Comparison of ENCODE assay signal across 2 cellular contexts in the genomic region with DNA sequence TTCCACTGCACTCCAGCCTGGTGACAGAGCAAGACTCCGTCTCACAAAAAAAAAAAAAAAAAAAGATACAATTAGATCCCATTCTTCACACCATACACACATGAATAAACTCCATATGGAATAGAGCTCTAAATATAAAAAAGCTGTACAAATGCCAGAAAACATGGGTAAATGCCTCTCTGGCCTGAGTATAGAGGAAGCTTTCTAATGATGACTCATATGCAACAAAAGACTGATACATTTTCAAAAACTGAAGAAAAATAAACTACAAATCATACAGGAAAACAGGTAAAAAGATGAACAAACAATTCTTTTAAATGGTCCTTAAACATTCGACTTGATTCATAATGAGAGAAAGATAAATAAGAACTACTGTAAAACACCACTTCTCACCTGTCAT.
TF ChIP-seq lines count a peak whose summit lies in the region.

No MANE protein-coding gene starts in this region.

TF ChIP-seq in IMR-90, 13 proteins besides CTCF, POLR2A, EP300 and RAD21:
- TF ChIP-seq RCOR1 (IDR thresholded peaks at IDR 0.05; ENCODE audit: insufficient replicate concordance, low read length) (no peak), MXI1 (IDR thresholded peaks at IDR 0.05; ENCODE audit: borderline replicate concordance, low read depth, low read length) (no peak), NFE2L2 (IDR thresholded peaks at IDR 0.05; ENCODE audit: low read depth, low read length) (no peak), CHD1 (IDR thresholded peaks at IDR 0.05; ENCODE audit: low read depth, low read length) (no peak), ELK1 (IDR thresholded peaks at IDR 0.05; ENCODE audit: borderline replicate concordance, low read depth, low read length) (no peak), RFX5 (IDR thresholded peaks at IDR 0.05; ENCODE audit: low read depth, low read length) (no peak), MAZ (IDR thresholded peaks at IDR 0.05; ENCODE audit: borderline replicate concordance, low read depth, low read length) (no peak), SMC3 (IDR thresholded peaks at IDR 0.05; ENCODE audit: low read depth, low read length) (no peak)

TF ChIP-seq in endothelial cell of umbilical vein, 7 proteins besides CTCF, POLR2A, EP300 and RAD21:
- TF ChIP-seq GATA2 (IDR thresholded peaks at IDR 0.05; ENCODE audit: insufficient read depth, insufficient read length, low read depth, low read length) = no peak
- TF ChIP-seq JUN (IDR thresholded peaks at IDR 0.05; ENCODE audit: borderline replicate concordance, insufficient read depth, insufficient read length, low read depth) = peak; percentile 64
- TF ChIP-seq POLR2AphosphoS5 (IDR thresholded peaks at IDR 0.05; ENCODE audit: insufficient read depth, low read depth, low read length) = no peak
- TF ChIP-seq, protein P1, sequence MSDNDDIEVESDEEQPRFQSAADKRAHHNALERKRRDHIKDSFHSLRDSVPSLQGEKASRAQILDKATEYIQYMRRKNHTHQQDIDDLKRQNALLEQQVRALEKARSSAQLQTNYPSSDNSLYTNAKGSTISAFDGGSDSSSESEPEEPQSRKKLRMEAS (IDR thresholded peaks at IDR 0.05; ENCODE audit: insufficient read depth, insufficient read length) = no peak
- no peak for TF ChIP-seq MYC (IDR thresholded peaks at IDR 0.05; ENCODE audit: low read depth, low read length)
- TF ChIP-seq FOS (IDR thresholded peaks at IDR 0.05; ENCODE audit: borderline replicate concordance, insufficient read depth, low read length) = peak; percentile 79
